In genomic region chr17:66947311-66947710, GRCh38 we compare ENCODE assay signal across 23 cellular contexts. TPM values are rescaled to one million over a fixed set of nuclear protein-coding genes. Genes with fewer than 3 reads are reported as not detected.
"Had no signal": no experiment of that assay in that cellular context is flagged by ENCODE, and none has a peak within 500 bp of the region (broad histone marks: within the 10 kb centered on the region; RNA-seq: fewer than 3 reads in every experiment).

No MANE protein-coding gene starts in this region.

- H3K4me3 Mint-ChIP-seq: activated B cell treated with CpG ODN at 0.5 μM for 24 hours; activated CD8-positive, alpha-beta T cell treated with anti-CD3 and anti-CD28 coated beads, Interleukin-2, amount 10 ng/mL, durations not matched to agents 7 days and 5 days; activated naive CD8-positive, alpha-beta T cell; nephron progenitor cell had no signal

- H3K27ac Mint-ChIP-seq: activated B cell treated with CpG ODN at 0.5 μM for 24 hours; activated CD8-positive, alpha-beta T cell treated with anti-CD3 and anti-CD28 coated beads, Interleukin-2, amount 10 ng/mL, durations not matched to agents 7 days and 5 days; activated naive CD8-positive, alpha-beta T cell; nephron progenitor cell had no signal

- H3K36me3 Mint-ChIP-seq: activated naive CD8-positive, alpha-beta T cell had no signal

- H3K27ac ChIP-seq: coronary artery, foreskin keratinocyte, right lobe of liver, stomach, thoracic aorta had no signal

- H3K4me1 ChIP-seq: right lobe of liver had no signal

- ATAC-seq: activated CD8-positive, alpha-beta T cell treated with anti-CD3 and anti-CD28 coated beads, Interleukin-2, amount 10 ng/mL, durations not matched to agents 7 days and 5 days; foreskin keratinocyte; left ventricle myocardium superior; right lobe of liver had no signal

- FAIRE-seq: endothelial cell of umbilical vein had no signal

- H3K4me3 ChIP-seq: coronary artery, right lobe of liver, stomach, thoracic aorta had no signal

- H3K9me3 ChIP-seq: right lobe of liver, stomach, thoracic aorta had no signal

- DNase-seq: activated B cell treated with CpG ODN at 0.5 μM for 24 hours; activated CD4-positive, alpha-beta T cell treated with anti-CD3 and anti-CD28 coated beads for 48 hours; activated CD8-positive, alpha-beta memory T cell treated with anti-CD3 and anti-CD28 coated beads, Interleukin-2, amount 50 U/mL, for 4 hours; activated CD8-positive, alpha-beta T cell treated with anti-CD3 and anti-CD28 coated beads, Interleukin-2, amount 10 ng/mL, durations not matched to agents 7 days and 5 days; activated gamma-delta T cell; activated T-cell treated with anti-CD3 and anti-CD28 coated beads, Interleukin-2, amount 50 U/mL, for 48 hours; amniotic stem cell; central memory CD4-positive, alpha-beta T cell; foreskin keratinocyte; glutamatergic neuron; hypothalamus; kidney glomerular epithelial cell; left ventricle myocardium superior; mesenchymal stem cell; nephron progenitor cell; stomach had no signal

- H3K9me3 Mint-ChIP-seq: activated B cell treated with CpG ODN at 0.5 μM for 24 hours had no signal

- H3K27me3 ChIP-seq: right lobe of liver had no signal

- H3K36me3 ChIP-seq: right lobe of liver, stomach, thoracic aorta had no signal

- H3K4me1 Mint-ChIP-seq: activated B cell treated with CpG ODN at 0.5 μM for 24 hours had no signal

RNA-seq across cellular contexts. Expression of gene CACNG4, which starts 17.2 kb away (rescaled TPM):
- total RNA-seq: activated B cell treated with CpG ODN at 0.5 μM for 24 hours; activated CD8-positive, alpha-beta T cell treated with anti-CD3 and anti-CD28 coated beads, Interleukin-2, amount 10 ng/mL, durations not matched to agents 7 days and 5 days; endothelial cell of umbilical vein; left ventricle myocardium superior; pulmonary artery endothelial cell; right lobe of liver; T-helper 1 cell treated with Interleukin-12 subunit alpha and Interleukin-12 subunit beta and Interleukin-4 antibody, amounts not matched to agents 30 ng/mL and 1 ng/mL, for 36 hours; thoracic aorta had no signal
- polyA plus RNA-seq: endothelial cell of umbilical vein had no signal
